In the genomic region with DNA sequence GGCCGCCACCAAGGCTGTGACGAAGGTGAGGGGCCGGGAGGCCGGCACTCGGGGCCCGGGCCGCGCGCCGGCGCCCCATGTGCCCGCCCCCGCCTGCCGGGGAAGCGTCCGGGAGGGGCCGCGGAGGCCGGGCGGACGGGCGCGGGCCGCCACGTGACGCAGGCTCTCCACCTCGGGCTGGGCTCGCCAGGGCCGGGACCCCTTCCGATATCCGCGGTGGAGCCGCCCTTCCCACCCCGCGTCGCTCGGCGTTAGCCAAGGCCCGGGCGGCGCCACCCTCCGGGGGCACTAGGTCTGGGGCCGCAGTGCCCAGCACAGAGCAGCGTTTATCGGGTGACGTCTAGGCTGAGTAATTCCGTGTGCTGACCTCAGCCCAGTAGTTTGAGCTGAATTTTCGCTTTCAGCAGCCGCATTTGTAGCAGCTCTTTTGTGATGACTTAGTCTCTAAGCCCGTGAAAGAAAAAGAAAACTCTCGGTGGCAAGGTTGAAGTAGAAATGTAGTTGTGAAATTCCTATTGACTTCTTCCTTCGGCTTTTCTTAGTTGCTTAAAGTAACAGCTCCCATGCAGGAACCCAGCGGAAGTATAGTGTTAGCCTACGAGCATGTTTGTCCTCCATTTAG, we compare ENCODE assay signal across 8 cellular contexts.
DNase-seq lines count a peak whose midpoint lies in the region; ATAC-seq and TF ChIP-seq lines count a peak whose summit lies in the region.

No MANE protein-coding gene starts in this region.

- ATAC-seq in GM18517 (IDR thresholded peaks at IDR 0.05; ENCODE audit: unreplicated experiment) (peak; percentile 20), HG02981 (IDR thresholded peaks at IDR 0.05; ENCODE audit: unreplicated experiment) (peak; percentile 30)

- in situ Hi-C loops in brain microvascular endothelial cell (cut with HindIII; ENCODE audit: low pct_ligation_motif_present, low sequenced_read_pairs), result no loop called here

- DNase-seq in SW480 (ENCODE audit: low spot score) (peak; percentile 64), brain microvascular endothelial cell (peak; percentile 57), inferior parietal cortex (ENCODE audit: extremely low spot score) (peak; percentile 56), NCI-H187 treated with DMSO at 0.1 percent for 48 hours (lab: John Stamatoyannopoulos, UW) (no peak), NCI-H1092 (lab: John Stamatoyannopoulos, UW) (no peak)
- DNase-seq in stimulated activated CD4-positive, alpha-beta T cell treated with anti-CD3 and anti-CD28 coated beads, Interleukin-15, amount 100 ng/mL, for 24 hours, result peak; percentile 78

- H3K36me3 ChIP-seq in brain microvascular endothelial cell (replicated peaks), result peaks cover 29% of the 10 kb centered on the region

- TF ChIP-seq CTCF in brain microvascular endothelial cell (IDR thresholded peaks at IDR 0.05; ENCODE audit: low read depth, low read length, missing control alignments), result peak; percentile 15

- H3K27ac ChIP-seq in brain microvascular endothelial cell, result peak overlapping the region; percentile 82

- H3K27me3 ChIP-seq in brain microvascular endothelial cell (replicated peaks), result no peaks in the 10 kb centered on the region

- H3K4me3 ChIP-seq in brain microvascular endothelial cell (ENCODE audit: low read depth, low read length), result peak overlapping the region; percentile 89

Comparison
In these comparisons a context has a peak if more than half of its experiments do, and no peak if none do; other contexts are left out.
1. DNase-seq: peak in SW480 (single experiment), brain microvascular endothelial cell (single experiment), inferior parietal cortex (single experiment) and stimulated activated CD4-positive, alpha-beta T cell treated with anti-CD3 and anti-CD28 coated beads, Interleukin-15, amount 100 ng/mL, for 24 hours (single experiment); none in NCI-H187 treated with DMSO at 0.1 percent for 48 hours (single experiment) and NCI-H1092 (single experiment).